21 cellular contexts compared by ENCODE assay signal in genomic region chr22:27754888-27755480, GRCh38. TPM values are rescaled to one million over a fixed set of nuclear protein-coding genes. Genes with fewer than 3 reads are reported as not detected.
DNase-seq lines count a peak whose midpoint lies in the region; ATAC-seq, FAIRE-seq and TF ChIP-seq lines count a peak whose summit lies in the region.
"Had no signal": no experiment of that assay in that cellular context is flagged by ENCODE, and none has a peak within 500 bp of the region (broad histone marks: within the 10 kb centered on the region; RNA-seq: fewer than 3 reads in every experiment).

No MANE protein-coding gene starts in this region.

- POLR2A ChIA-PET in HepG2 (lab: Yijun Ruan, JAX), result no interaction called here

- H3K4me1 ChIP-seq in HepG2 (ENCODE audit: insufficient read depth, low read length) (peaks cover 22% of the 10 kb centered on the region), right lobe of liver (no peaks in the 10 kb centered on the region)

- no TSS peak for BruUV-seq in HepG2 (replicated peaks; lab: Mats Ljungman, UMichigan)

- H3K36me3 ChIP-seq in HepG2 (replicated peaks in 1 of 2; ENCODE audit: control insufficient read depth in 1 of 2, insufficient read depth in 2 of 2, low read length in 2 of 2) (no peaks in the 10 kb centered on the region), right lobe of liver (no peaks in the 10 kb centered on the region)

- peaks cover 81% of the 10 kb centered on the region for H3K4me1 Mint-ChIP-seq in osteocyte (ENCODE audit: unreplicated experiment)
- H3K4me1 Mint-ChIP-seq: activated CD4-positive, alpha-beta T cell treated with anti-CD3 and anti-CD28 coated beads for 36 hours; activated naive CD8-positive, alpha-beta T cell treated with anti-CD3 and anti-CD28 coated beads for 36 hours; B cell; central memory CD8-positive, alpha-beta T cell had no signal

- FAIRE-seq in HepG2 (lab: Jason Lieb, UNC) (no peak), RCC 7860 (lab: Jason Lieb, UNC) (no peak)

- H3K27ac ChIP-seq in HepG2 (ENCODE audit: extremely low read length, insufficient read depth, low read length), result no peak overlapping the region
- H3K27ac ChIP-seq in right lobe of liver, result no peak overlapping the region
- H3K27ac ChIP-seq in epithelial cell of prostate, result peak overlapping the region; percentile 59

- CTCF ChIA-PET in HepG2 (lab: Yijun Ruan, JAX; ENCODE audit: low intra/inter-chr PET ratio, low total read pairs), result no interaction called here

- H3K9ac ChIP-seq in HepG2 (ENCODE audit: insufficient read depth, low read depth, low read length), result no peak overlapping the region

- H3K27me3 Mint-ChIP-seq in osteocyte (ENCODE audit: unreplicated experiment), result no peaks in the 10 kb centered on the region
- H3K27me3 Mint-ChIP-seq: activated CD4-positive, alpha-beta T cell treated with anti-CD3 and anti-CD28 coated beads for 36 hours; B cell had no signal

- H4K20me1 ChIP-seq in HepG2 (ENCODE audit: insufficient read depth, low read length), result no peaks in the 10 kb centered on the region

- DNase-seq in HepG2 (ENCODE audit: low spot score) (no peak), right lobe of liver (no peak), epithelial cell of prostate (ENCODE audit: low read depth, low spot score) (no peak), osteocyte (ENCODE audit: extremely low spot score, unreplicated experiment) (no peak), SKM-1 (lab: John Stamatoyannopoulos, UW; ENCODE audit: unreplicated experiment) (no peak), NCI-H2196 treated with DMSO at 0.1 percent for 48 hours (lab: John Stamatoyannopoulos, UW; ENCODE audit: unreplicated experiment) (no peak), RCC 7860 (ENCODE audit: low spot score) (no peak), putamen (ENCODE audit: low spot score) (no peak)
- DNase-seq: activated CD4-positive, alpha-beta T cell treated with anti-CD3 and anti-CD28 coated beads for 36 hours; activated CD8-positive, alpha-beta T cell treated with anti-CD3 and anti-CD28 coated beads, Interleukin-2, amount 10 ng/mL, durations not matched to agents 7 days and 5 days; activated naive CD8-positive, alpha-beta T cell treated with anti-CD3 and anti-CD28 coated beads for 36 hours; activated T-cell treated with anti-CD3 and anti-CD28 coated beads for 4 hours; DMS53; GDM1; NCI-H226; NCI-H748 treated with DMSO at 0.1 percent for 48 hours; RPMI8226; stimulated activated naive CD8-positive, alpha-beta T cell treated with anti-CD3 and anti-CD28 coated beads, Interleukin-15, Interleukin-2, amounts not matched to agents 100 U/mL and 50 U/mL, for 24 hours; trophoblast cell had no signal

- TF ChIP-seq POLR2A in HepG2 (IDR thresholded peaks at IDR 0.05; ENCODE audit: insufficient read depth in 1 of 2, low read depth in 2 of 2, low read length in 2 of 2), result no peak
- TF ChIP-seq POLR2A in right lobe of liver (IDR thresholded peaks at IDR 0.05), result no peak

- H3K27ac Mint-ChIP-seq in osteocyte (ENCODE audit: unreplicated experiment), result peak overlapping the region; percentile 69
- H3K27ac Mint-ChIP-seq: activated CD4-positive, alpha-beta T cell treated with anti-CD3 and anti-CD28 coated beads for 36 hours; activated CD8-positive, alpha-beta T cell treated with anti-CD3 and anti-CD28 coated beads, Interleukin-2, amount 10 ng/mL, durations not matched to agents 7 days and 5 days; activated naive CD8-positive, alpha-beta T cell treated with anti-CD3 and anti-CD28 coated beads for 36 hours; B cell had no signal

- TF ChIP-seq RAD21 in HepG2 (CRISPR knock-in tag; IDR thresholded peaks at IDR 0.05), result no peak

- peaks cover 49% of the 10 kb centered on the region for H3K36me3 Mint-ChIP-seq in osteocyte (ENCODE audit: unreplicated experiment)
- H3K36me3 Mint-ChIP-seq: activated naive CD8-positive, alpha-beta T cell treated with anti-CD3 and anti-CD28 coated beads for 36 hours had no signal

- peaks cover 0 to 17% of the 10 kb centered on the region in 2 experiments; a peak in 2 of 5 replicates for H3K27me3 ChIP-seq in HepG2 (ENCODE audit: control insufficient read depth in 1 of 2, insufficient read depth in 2 of 2, low read length in 2 of 2)
- no peaks in the 10 kb centered on the region for H3K27me3 ChIP-seq in right lobe of liver

- TF ChIP-seq EP300 in HepG2 (IDR thresholded peaks at IDR 0.05; ENCODE audit: low read depth in 2 of 2, low read length in 2 of 2) (no peak), HepG2 (CRISPR knock-in tag; IDR thresholded peaks at IDR 0.05; ENCODE audit: borderline replicate concordance) (no peak)

- TF ChIP-seq CTCF in HepG2 (CRISPR knock-in tag; IDR thresholded peaks at IDR 0.05) (no peak), right lobe of liver (IDR thresholded peaks at IDR 0.05) (no peak), osteocyte (IDR thresholded peaks at IDR 0.05) (no peak)

- no peaks in the 10 kb centered on the region for H3K9me3 Mint-ChIP-seq in osteocyte (ENCODE audit: unreplicated experiment)
- H3K9me3 Mint-ChIP-seq: activated naive CD8-positive, alpha-beta T cell treated with anti-CD3 and anti-CD28 coated beads for 36 hours; central memory CD8-positive, alpha-beta T cell had no signal

- no peaks in the 10 kb centered on the region for H3K9me3 ChIP-seq in HepG2 (ENCODE audit: low read length)
- no peaks in the 10 kb centered on the region for H3K9me3 ChIP-seq in right lobe of liver

- H3K79me2 ChIP-seq in HepG2 (ENCODE audit: insufficient read depth, low read length), result no peaks in the 10 kb centered on the region

- H3K4me3 ChIP-seq in HepG2 (replicated peaks in 1 of 3; ENCODE audit: insufficient read depth in 1 of 3, low read depth in 2 of 3, low read length in 3 of 3) (no peak overlapping the region), right lobe of liver (no peak overlapping the region)

- H3K4me2 ChIP-seq in HepG2 (ENCODE audit: low read depth, low read length), result no peak overlapping the region

- no peak overlapping the region for H3K4me3 Mint-ChIP-seq in osteocyte (ENCODE audit: unreplicated experiment)
- H3K4me3 Mint-ChIP-seq: activated CD4-positive, alpha-beta T cell treated with anti-CD3 and anti-CD28 coated beads for 36 hours; activated CD8-positive, alpha-beta T cell treated with anti-CD3 and anti-CD28 coated beads, Interleukin-2, amount 10 ng/mL, durations not matched to agents 7 days and 5 days; activated naive CD8-positive, alpha-beta T cell treated with anti-CD3 and anti-CD28 coated beads for 36 hours; B cell; central memory CD8-positive, alpha-beta T cell had no signal

- intact Hi-C loops in HepG2 (cut with micrococcal nuclease; ENCODE audit: unreplicated experiment) (no loop called here), right lobe of liver (cut with DNase I) (no loop called here)

- WGBS in HepG2 (ENCODE audit: low lambda C conversion rate), result no CpG with 5 or more reads among the region's 8 CpGs
- WGBS in right lobe of liver (ENCODE audit: insufficient coverage, low coverage, low lambda C conversion rate, missing lambda C conversion rate), result 75% methylated on average over 4 of the region's 8 CpGs

- in situ Hi-C loops in HepG2 (cut with HindIII; ENCODE audit: extremely low pct_ligation_motif_present, low pct_unique_long_range_greater_than_20kb), result no loop called here

- H2AFZ ChIP-seq in HepG2 (ENCODE audit: low read length), result no peak overlapping the region

- ATAC-seq in HepG2 (no peak), right lobe of liver (no peak)
- ATAC-seq: activated CD4-positive, alpha-beta T cell treated with anti-CD3 and anti-CD28 coated beads for 36 hours; activated CD8-positive, alpha-beta T cell treated with anti-CD3 and anti-CD28 coated beads, Interleukin-2, amount 10 ng/mL, durations not matched to agents 7 days and 5 days; stimulated activated naive CD8-positive, alpha-beta T cell treated with anti-CD3 and anti-CD28 coated beads, Interleukin-15, Interleukin-2, amounts not matched to agents 100 U/mL and 50 U/mL, for 24 hours had no signal

TF ChIP-seq in HepG2, 621 proteins besides CTCF, POLR2A, EP300 and RAD21:
- TF ChIP-seq, protein P1, sequence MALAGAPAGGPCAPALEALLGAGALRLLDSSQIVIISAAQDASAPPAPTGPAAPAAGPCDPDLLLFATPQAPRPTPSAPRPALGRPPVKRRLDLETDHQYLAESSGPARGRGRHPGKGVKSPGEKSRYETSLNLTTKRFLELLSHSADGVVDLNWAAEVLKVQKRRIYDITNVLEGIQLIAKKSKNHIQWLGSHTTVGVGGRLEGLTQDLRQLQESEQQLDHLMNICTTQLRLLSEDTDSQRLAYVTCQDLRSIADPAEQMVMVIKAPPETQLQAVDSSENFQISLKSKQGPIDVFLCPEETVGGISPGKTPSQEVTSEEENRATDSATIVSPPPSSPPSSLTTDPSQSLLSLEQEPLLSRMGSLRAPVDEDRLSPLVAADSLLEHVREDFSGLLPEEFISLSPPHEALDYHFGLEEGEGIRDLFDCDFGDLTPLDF (CRISPR knock-in tag; IDR thresholded peaks at IDR 0.05), result no peak
- no peak for TF ChIP-seq MIER2 (CRISPR knock-in tag; IDR thresholded peaks at IDR 0.05)
- no peak for TF ChIP-seq JARID2 (CRISPR knock-in tag; IDR thresholded peaks at IDR 0.05; ENCODE audit: insufficient replicate concordance)
- TF ChIP-seq ZNF629 (CRISPR knock-in tag; conservative IDR thresholded peaks at IDR 0.05), result peak; percentile 79
- no peak for TF ChIP-seq ETV6 (CRISPR knock-in tag; conservative IDR thresholded peaks at IDR 0.05)

RNA-seq across cellular contexts. Expression of gene MN1, which starts 46.6 kb away (rescaled TPM):
- total RNA-seq in HepG2 (2016; rRNA removed; fragmentation: Illumina TruSeq; extraction: Trizol) (not detected in 2 replicates), right lobe of liver (under 1 TPM; 0.10 to 0.77 (median 0.46) TPM), osteocyte (145 and 153 TPM in 2 replicates)
- not detected in 2 replicates for total RNA-seq in HepG2 (2016; cell fraction: cytosol; rRNA removed; fragmentation: Illumina TruSeq; extraction: Trizol; ENCODE audit: low read depth)
- 0.02 TPM in 1 of 2 replicates, not detected in the other for total RNA-seq in HepG2 (2016; cell fraction: insoluble cytoplasmic fraction; rRNA removed; fragmentation: Illumina TruSeq; extraction: Trizol)
- not detected in 2 replicates for total RNA-seq in HepG2 (2016; cell fraction: membrane; rRNA removed; fragmentation: Illumina TruSeq; extraction: Trizol)
- total RNA-seq in HepG2 (2016; cell fraction: nucleus; rRNA removed; fragmentation: Illumina TruSeq; extraction: Trizol), result not detected in 2 replicates
- 0.01 and 0.09 TPM in 2 replicates for polyA plus RNA-seq in HepG2 (2011; rRNA removed)
- 0.01 and 0.03 TPM in 2 replicates for polyA plus RNA-seq in HepG2 (2011; cell fraction: cytosol; rRNA removed)
- 0.03 and 0.05 TPM in 2 replicates for polyA plus RNA-seq in HepG2 (2011; cell fraction: nucleus; rRNA removed)
- 0.03 and 0.04 TPM in 2 replicates for polyA plus RNA-seq in HepG2 (2012)
- polyA plus RNA-seq in HepG2 (2016; cell fraction: cytosol; fragmentation: Illumina TruSeq; extraction: Trizol; ENCODE audit: low read depth), result not detected in 2 replicates
- not detected in 2 replicates for polyA plus RNA-seq in HepG2 (2016; cell fraction: insoluble cytoplasmic fraction; fragmentation: Illumina TruSeq; extraction: Trizol; ENCODE audit: low read depth)
- not detected in 2 replicates for polyA plus RNA-seq in HepG2 (2016; cell fraction: membrane; fragmentation: Illumina TruSeq; extraction: Trizol; ENCODE audit: low read depth)
- 0.11 TPM in 1 of 2 replicates, not detected in the other for polyA plus RNA-seq in HepG2 (2016; cell fraction: nucleus; fragmentation: Illumina TruSeq; extraction: Trizol; ENCODE audit: insufficient read depth, low read depth)
- polyA minus RNA-seq in HepG2 (2011; rRNA and poly(A)+ RNA removed; ENCODE audit: low replicate concordance), result 0.44 and 10.0 TPM in 2 replicates
- polyA minus RNA-seq in HepG2 (2011; cell fraction: cytosol; rRNA and poly(A)+ RNA removed), result not detected in 2 replicates
- polyA minus RNA-seq in HepG2 (2011; cell fraction: nucleus; rRNA and poly(A)+ RNA removed), result under 0.01 and 0.13 TPM in 2 replicates

Comparison
In these comparisons a context has a peak if more than half of its experiments do, and no peak if none do; other contexts are left out.
1. RNA of gene MN1, which starts 46.6 kb away (total RNA-seq): 145 to 153 TPM in osteocyte; 0.10 to 0.77 TPM in right lobe of liver and 0.02 TPM in HepG2; every median in the first group is over 10 times any median in the second.